In the genomic region with DNA sequence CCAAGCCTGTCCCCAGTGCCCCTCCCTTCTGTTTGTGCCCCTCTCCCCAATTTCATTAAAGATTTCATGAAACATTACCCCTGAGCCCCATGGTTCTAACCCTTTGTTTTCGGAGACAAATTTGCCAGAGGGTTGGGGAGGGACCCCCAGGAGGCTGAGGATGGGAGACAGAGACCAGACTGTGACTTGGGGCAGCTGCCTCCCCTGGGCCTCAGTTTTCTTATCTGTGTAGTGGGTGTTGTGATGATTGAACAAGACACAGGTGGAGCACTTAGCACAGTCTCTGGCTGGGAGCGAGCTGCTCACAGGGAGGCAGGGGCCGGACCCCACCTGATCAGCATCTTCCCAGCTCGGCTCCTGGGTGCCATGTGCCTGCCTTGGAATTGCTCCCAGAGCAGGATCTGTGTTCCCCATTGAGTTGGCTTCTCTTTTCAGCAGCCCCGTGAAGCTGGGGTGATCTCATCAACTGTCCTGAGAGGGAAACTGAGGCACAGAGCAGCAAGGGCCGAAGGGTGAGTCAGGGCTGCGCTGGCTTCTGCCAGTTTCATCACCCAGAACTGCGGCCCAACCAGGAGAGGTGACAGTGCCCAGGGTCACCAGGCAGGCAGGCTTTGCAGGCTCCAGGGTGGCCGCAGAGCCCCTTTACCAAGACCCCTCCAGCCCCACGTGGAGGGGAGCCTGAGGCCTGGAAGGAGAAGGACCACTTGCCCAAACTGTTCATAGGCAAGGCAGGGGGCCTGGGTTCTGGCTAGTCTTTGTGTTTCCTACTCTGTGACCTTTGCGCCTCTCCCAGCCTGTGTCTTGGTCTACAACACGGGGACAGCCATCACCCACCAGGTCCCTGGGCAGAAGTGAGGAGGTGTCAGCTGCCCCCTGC, we compare ENCODE assay signal across 17 cellular contexts. TPM values are rescaled to one million over a fixed set of nuclear protein-coding genes. Genes with fewer than 3 reads are reported as not detected.
DNase-seq lines count a peak whose midpoint lies in the region; ATAC-seq and TF ChIP-seq lines count a peak whose summit lies in the region.
"Had no signal": no experiment of that assay in that cellular context is flagged by ENCODE, and none has a peak within 500 bp of the region (broad histone marks: within the 10 kb centered on the region; RNA-seq: fewer than 3 reads in every experiment).

No MANE protein-coding gene starts in this region.

- no peak overlapping the region for H3K4me3 ChIP-seq in upper lobe of left lung
- H3K4me3 ChIP-seq: SK-N-MC had no signal

- H3K4me3 Mint-ChIP-seq in activated naive CD4-positive, alpha-beta T cell treated with anti-CD3 and anti-CD28 coated beads, Interleukin-2, amount 10 ng/mL, durations not matched to agents 7 days and 5 days: no peak overlapping the region
- H3K4me3 Mint-ChIP-seq in chondrocyte (ENCODE audit: unreplicated experiment) (no peak overlapping the region), progenitor cell of endocrine pancreas (ENCODE audit: low read depth) (no peak overlapping the region)
- H3K4me3 Mint-ChIP-seq: HFFc6 had no signal

- no peaks in the 10 kb centered on the region for H3K27me3 Mint-ChIP-seq in activated naive CD4-positive, alpha-beta T cell treated with anti-CD3 and anti-CD28 coated beads, Interleukin-2, amount 10 ng/mL, durations not matched to agents 7 days and 5 days
- H3K27me3 Mint-ChIP-seq in chondrocyte (ENCODE audit: low read depth) (no peaks in the 10 kb centered on the region), progenitor cell of endocrine pancreas (no peaks in the 10 kb centered on the region)

- H3K4me1 ChIP-seq in upper lobe of left lung: peaks cover 4 to 8% (median 6%) of the 10 kb centered on the region in 4 donors

- no peaks in the 10 kb centered on the region for H3K9me3 ChIP-seq in upper lobe of left lung

- WGBS in upper lobe of left lung, 2 donors: 94 to 100% methylated on average over 6 to 12 of the region's 12 CpGs

- peak; percentile 8 for TF ChIP-seq POLR2A in GM10847 (IDR thresholded peaks at IDR 0.05; ENCODE audit: extremely low read depth, insufficient read length)
- no peak for TF ChIP-seq POLR2A in upper lobe of left lung (IDR thresholded peaks at IDR 0.05)

- no peak overlapping the region for H3K27ac ChIP-seq in upper lobe of left lung
- H3K27ac ChIP-seq: SK-N-MC had no signal

- no peak for TF ChIP-seq CTCF in chondrocyte (IDR thresholded peaks at IDR 0.05)
- no peak for TF ChIP-seq CTCF in progenitor cell of endocrine pancreas (IDR thresholded peaks at IDR 0.05; ENCODE audit: unreplicated experiment)
- no peak for TF ChIP-seq CTCF in upper lobe of left lung (IDR thresholded peaks at IDR 0.05)

- no peaks in the 10 kb centered on the region for H3K27me3 ChIP-seq in upper lobe of left lung

- no peak for DNase-seq in activated naive CD4-positive, alpha-beta T cell treated with anti-CD3 and anti-CD28 coated beads, Interleukin-2, amount 10 ng/mL, durations not matched to agents 7 days and 5 days
- no peak for DNase-seq in activated naive CD4-positive, alpha-beta T cell (lab: John Stamatoyannopoulos, UW)
- DNase-seq in chondrocyte (ENCODE audit: low spot score) (no peak), progenitor cell of endocrine pancreas (ENCODE audit: low spot score, unreplicated experiment) (no peak), upper lobe of left lung (no peak)
- DNase-seq: C1 segment of cervical spinal cord, DMS79, GOT3, NCI-H1105 treated with DMSO at 0.1 percent for 48 hours, NCI-H187, NCI-H446, NCI-H748 treated with DMSO at 0.1 percent for 48 hours had no signal

- peaks cover 16% of the 10 kb centered on the region for H3K4me1 Mint-ChIP-seq in activated naive CD4-positive, alpha-beta T cell treated with anti-CD3 and anti-CD28 coated beads, Interleukin-2, amount 10 ng/mL, durations not matched to agents 7 days and 5 days
- peaks cover 2% of the 10 kb centered on the region for H3K4me1 Mint-ChIP-seq in chondrocyte (ENCODE audit: low read depth)
- H3K4me1 Mint-ChIP-seq in progenitor cell of endocrine pancreas (ENCODE audit: low read depth): no peaks in the 10 kb centered on the region

- CTCF ChIA-PET in activated naive CD4-positive, alpha-beta T cell treated with anti-CD3 and anti-CD28 coated beads, Interleukin-2, amount 10 ng/mL, durations not matched to agents 7 days and 5 days (lab: Charles Lee): no interaction called here

- TF ChIP-seq EP300 in upper lobe of left lung (IDR thresholded peaks at IDR 0.05): no peak

- no peaks in the 10 kb centered on the region for H3K9me3 Mint-ChIP-seq in activated naive CD4-positive, alpha-beta T cell treated with anti-CD3 and anti-CD28 coated beads, Interleukin-2, amount 10 ng/mL, durations not matched to agents 7 days and 5 days
- no peaks in the 10 kb centered on the region for H3K9me3 Mint-ChIP-seq in chondrocyte (ENCODE audit: low read depth)
- no peaks in the 10 kb centered on the region for H3K9me3 Mint-ChIP-seq in progenitor cell of endocrine pancreas (ENCODE audit: low read depth)
- H3K9me3 Mint-ChIP-seq: HFFc6 had no signal

- H3K27ac Mint-ChIP-seq in activated naive CD4-positive, alpha-beta T cell treated with anti-CD3 and anti-CD28 coated beads, Interleukin-2, amount 10 ng/mL, durations not matched to agents 7 days and 5 days: peak overlapping the region; percentile 28
- H3K27ac Mint-ChIP-seq in chondrocyte (ENCODE audit: unreplicated experiment): peak overlapping the region; percentile 32
- peak overlapping the region; percentile 20 for H3K27ac Mint-ChIP-seq in progenitor cell of endocrine pancreas
- H3K27ac Mint-ChIP-seq: HFFc6 had no signal

- peaks cover 34 to 95% (median 88%) of the 10 kb centered on the region in 4 donors for H3K36me3 ChIP-seq in upper lobe of left lung

- H3K36me3 Mint-ChIP-seq in activated naive CD4-positive, alpha-beta T cell treated with anti-CD3 and anti-CD28 coated beads, Interleukin-2, amount 10 ng/mL, durations not matched to agents 7 days and 5 days: peaks cover 46% of the 10 kb centered on the region
- peaks cover 15% of the 10 kb centered on the region for H3K36me3 Mint-ChIP-seq in chondrocyte (ENCODE audit: low read depth)
- H3K36me3 Mint-ChIP-seq in progenitor cell of endocrine pancreas (ENCODE audit: insufficient read depth): peaks cover 22% of the 10 kb centered on the region

- ATAC-seq in upper lobe of left lung (ENCODE audit: low FRiP score in 2 of 2) (no peak), HG02840 (IDR thresholded peaks at IDR 0.05; ENCODE audit: low FRiP score, unreplicated experiment) (no peak), HG02678 (IDR thresholded peaks at IDR 0.05; ENCODE audit: unreplicated experiment) (no peak)

RNA-seq across cellular contexts. Expression of gene IRF3, which starts 6.9 kb away (rescaled TPM):
- total RNA-seq in chondrocyte (45.8 to 75.3 TPM (median 53.0 TPM) in 3 replicates), progenitor cell of endocrine pancreas (103 and 110 TPM in 2 replicates), upper lobe of left lung (100 to 1,000 TPM in 3 of 6 donors, 10 to 100 TPM in 3; 50.5 to 210 (median 99.1) TPM)

RNA-seq across cellular contexts. Expression of gene BCL2L12, which starts 6.9 kb away (rescaled TPM):
- total RNA-seq in chondrocyte (18.3 to 26.6 TPM (median 21.4 TPM) in 3 replicates), progenitor cell of endocrine pancreas (58.5 and 59.0 TPM in 2 replicates), upper lobe of left lung (10 to 100 TPM in 3 of 6 donors, 1 to 10 TPM in 3; 4.2 to 21.3 (median 14.1) TPM)

RNA-seq across cellular contexts. Expression of gene SCAF1, which starts 16.8 kb away (rescaled TPM):
- total RNA-seq in chondrocyte (76.3 to 79.0 TPM (median 77.3 TPM) in 3 replicates), progenitor cell of endocrine pancreas (83.2 and 90.7 TPM in 2 replicates), upper lobe of left lung (10 to 100 TPM; 28.6 to 98.5 (median 71.0) TPM)

RNA-seq across cellular contexts. Expression of gene PRMT1, which starts 18.3 kb away (rescaled TPM):
- total RNA-seq in chondrocyte (97.7 to 105 TPM (median 98.0 TPM) in 3 replicates), progenitor cell of endocrine pancreas (299 and 306 TPM in 2 replicates), upper lobe of left lung (100 to 1,000 TPM in 2 of 6 donors, 10 to 100 TPM in 4; 65.6 to 155 (median 82.0) TPM)

RNA-seq across cellular contexts. Expression of gene RRAS, which starts 18.9 kb away (rescaled TPM):
- total RNA-seq in chondrocyte (61.7 to 113 TPM (median 104 TPM) in 3 replicates), progenitor cell of endocrine pancreas (2.6 and 3.9 TPM in 2 replicates), upper lobe of left lung (100 to 1,000 TPM in 3 of 6 donors, 10 to 100 TPM in 3; 81.7 to 160 (median 107) TPM)
